In genomic region chr10:102713814-102714620, GRCh38 we compare ENCODE assay signal across 1 cellular context.
TF ChIP-seq lines count a peak whose summit lies in the region.

A gene with protein sequence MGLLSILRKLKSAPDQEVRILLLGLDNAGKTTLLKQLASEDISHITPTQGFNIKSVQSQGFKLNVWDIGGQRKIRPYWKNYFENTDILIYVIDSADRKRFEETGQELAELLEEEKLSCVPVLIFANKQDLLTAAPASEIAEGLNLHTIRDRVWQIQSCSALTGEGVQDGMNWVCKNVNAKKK (minus strand): TSS chr10:102714397. CDS start chr10:102714275, 122 bp downstream.

TF ChIP-seq in K562, 482 proteins besides CTCF, POLR2A, EP300 and RAD21 (continued from another document):
- TF ChIP-seq SPI1 (IDR thresholded peaks at IDR 0.05; ENCODE audit: borderline replicate concordance, low read depth, low read length) (0 out of 2 replicates have a peak, but pooled peaks have one; percentile 0), NFYB (IDR thresholded peaks at IDR 0.05; ENCODE audit: extremely low read depth, insufficient read length) (peak; percentile 26), ESRRB (CRISPR knock-in tag; IDR thresholded peaks at IDR 0.05; ENCODE audit: borderline replicate concordance) (no peak), KDM1A (IDR thresholded peaks at IDR 0.05) (0 out of 4 replicates have a peak, but pooled peaks of 1 of the 2 experiments have one; percentile 31), RFX1 (IDR thresholded peaks at IDR 0.05) (peak; percentile 95), OTX1 (CRISPR knock-in tag; IDR thresholded peaks at IDR 0.05) (0 out of 2 replicates have a peak, but pooled peaks have one; percentile 48), PCBP1 (IDR thresholded peaks at IDR 0.05; ENCODE audit: low read depth, low read length, poor library complexity, severe bottlenecking) (peak; percentile 47), HNRNPK (IDR thresholded peaks at IDR 0.05; ENCODE audit: low read depth, low read length, poor library complexity, severe bottlenecking) (peak; percentile 32), SP1 (CRISPR knock-in tag; IDR thresholded peaks at IDR 0.05) (peak; percentile 55; the same call in 1 of the 2 replicates), L3MBTL2 (IDR thresholded peaks at IDR 0.05) (no peak), ZNF695 (CRISPR knock-in tag; IDR thresholded peaks at IDR 0.05) (no peak), MXI1 (IDR thresholded peaks at IDR 0.05; ENCODE audit: low read depth, low read length) (peak; percentile 76; the same call in 1 of the 2 replicates), POLR2G (IDR thresholded peaks at IDR 0.05; ENCODE audit: low read depth, low read length) (peak; percentile 70), CHD2 (IDR thresholded peaks at IDR 0.05; ENCODE audit: low read depth, low read length) (peak; percentile 71), TBP (optimal IDR thresholded peaks at IDR 0.05; ENCODE audit: low read depth, low read length) (peak; percentile 34), CCNT2 (IDR thresholded peaks at IDR 0.05; ENCODE audit: borderline replicate concordance, extremely low read depth, insufficient read length, low read depth, low read length) (peak; percentile 78), SMARCB1 (IDR thresholded peaks at IDR 0.05; ENCODE audit: insufficient read length, low read depth) (no peak), BHLHE40 (IDR thresholded peaks at IDR 0.05; ENCODE audit: low read length) (0 out of 2 replicates have a peak, but pooled peaks have one; percentile 13), XRCC5 (IDR thresholded peaks at IDR 0.05; ENCODE audit: low read depth, low read length) (0 out of 2 replicates have a peak, but pooled peaks have one; percentile 40), ZBTB7A (IDR thresholded peaks at IDR 0.05; ENCODE audit: borderline replicate concordance, control insufficient read depth, low read depth, low read length) (peak; percentile 18; the same call in 1 of the 2 replicates)
- TF ChIP-seq, protein P1, sequence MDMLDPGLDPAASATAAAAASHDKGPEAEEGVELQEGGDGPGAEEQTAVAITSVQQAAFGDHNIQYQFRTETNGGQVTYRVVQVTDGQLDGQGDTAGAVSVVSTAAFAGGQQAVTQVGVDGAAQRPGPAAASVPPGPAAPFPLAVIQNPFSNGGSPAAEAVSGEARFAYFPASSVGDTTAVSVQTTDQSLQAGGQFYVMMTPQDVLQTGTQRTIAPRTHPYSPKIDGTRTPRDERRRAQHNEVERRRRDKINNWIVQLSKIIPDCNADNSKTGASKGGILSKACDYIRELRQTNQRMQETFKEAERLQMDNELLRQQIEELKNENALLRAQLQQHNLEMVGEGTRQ (CRISPR knock-in tag; IDR thresholded peaks at IDR 0.05): peak; percentile 88
- TF ChIP-seq, protein P2, sequence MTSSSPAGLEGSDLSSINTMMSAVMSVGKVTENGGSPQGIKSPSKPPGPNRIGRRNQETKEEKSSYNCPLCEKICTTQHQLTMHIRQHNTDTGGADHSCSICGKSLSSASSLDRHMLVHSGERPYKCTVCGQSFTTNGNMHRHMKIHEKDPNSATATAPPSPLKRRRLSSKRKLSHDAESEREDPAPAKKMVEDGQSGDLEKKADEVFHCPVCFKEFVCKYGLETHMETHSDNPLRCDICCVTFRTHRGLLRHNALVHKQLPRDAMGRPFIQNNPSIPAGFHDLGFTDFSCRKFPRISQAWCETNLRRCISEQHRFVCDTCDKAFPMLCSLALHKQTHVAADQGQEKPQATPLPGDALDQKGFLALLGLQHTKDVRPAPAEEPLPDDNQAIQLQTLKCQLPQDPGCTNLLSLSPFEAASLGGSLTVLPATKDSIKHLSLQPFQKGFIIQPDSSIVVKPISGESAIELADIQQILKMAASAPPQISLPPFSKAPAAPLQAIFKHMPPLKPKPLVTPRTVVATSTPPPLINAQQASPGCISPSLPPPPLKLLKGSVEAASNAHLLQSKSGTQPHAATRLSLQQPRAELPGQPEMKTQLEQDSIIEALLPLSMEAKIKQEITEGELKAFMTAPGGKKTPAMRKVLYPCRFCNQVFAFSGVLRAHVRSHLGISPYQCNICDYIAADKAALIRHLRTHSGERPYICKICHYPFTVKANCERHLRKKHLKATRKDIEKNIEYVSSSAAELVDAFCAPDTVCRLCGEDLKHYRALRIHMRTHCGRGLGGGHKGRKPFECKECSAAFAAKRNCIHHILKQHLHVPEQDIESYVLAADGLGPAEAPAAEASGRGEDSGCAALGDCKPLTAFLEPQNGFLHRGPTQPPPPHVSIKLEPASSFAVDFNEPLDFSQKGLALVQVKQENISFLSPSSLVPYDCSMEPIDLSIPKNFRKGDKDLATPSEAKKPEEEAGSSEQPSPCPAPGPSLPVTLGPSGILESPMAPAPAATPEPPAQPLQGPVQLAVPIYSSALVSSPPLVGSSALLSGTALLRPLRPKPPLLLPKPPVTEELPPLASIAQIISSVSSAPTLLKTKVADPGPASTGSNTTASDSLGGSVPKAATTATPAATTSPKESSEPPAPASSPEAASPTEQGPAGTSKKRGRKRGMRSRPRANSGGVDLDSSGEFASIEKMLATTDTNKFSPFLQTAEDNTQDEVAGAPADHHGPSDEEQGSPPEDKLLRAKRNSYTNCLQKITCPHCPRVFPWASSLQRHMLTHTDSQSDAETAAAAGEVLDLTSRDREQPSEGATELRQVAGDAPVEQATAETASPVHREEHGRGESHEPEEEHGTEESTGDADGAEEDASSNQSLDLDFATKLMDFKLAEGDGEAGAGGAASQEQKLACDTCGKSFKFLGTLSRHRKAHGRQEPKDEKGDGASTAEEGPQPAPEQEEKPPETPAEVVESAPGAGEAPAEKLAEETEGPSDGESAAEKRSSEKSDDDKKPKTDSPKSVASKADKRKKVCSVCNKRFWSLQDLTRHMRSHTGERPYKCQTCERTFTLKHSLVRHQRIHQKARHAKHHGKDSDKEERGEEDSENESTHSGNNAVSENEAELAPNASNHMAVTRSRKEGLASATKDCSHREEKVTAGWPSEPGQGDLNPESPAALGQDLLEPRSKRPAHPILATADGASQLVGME (CRISPR knock-in tag; IDR thresholded peaks at IDR 0.05): peak; percentile 88; the same call in 1 of the 2 replicates
- TF ChIP-seq, protein P3, sequence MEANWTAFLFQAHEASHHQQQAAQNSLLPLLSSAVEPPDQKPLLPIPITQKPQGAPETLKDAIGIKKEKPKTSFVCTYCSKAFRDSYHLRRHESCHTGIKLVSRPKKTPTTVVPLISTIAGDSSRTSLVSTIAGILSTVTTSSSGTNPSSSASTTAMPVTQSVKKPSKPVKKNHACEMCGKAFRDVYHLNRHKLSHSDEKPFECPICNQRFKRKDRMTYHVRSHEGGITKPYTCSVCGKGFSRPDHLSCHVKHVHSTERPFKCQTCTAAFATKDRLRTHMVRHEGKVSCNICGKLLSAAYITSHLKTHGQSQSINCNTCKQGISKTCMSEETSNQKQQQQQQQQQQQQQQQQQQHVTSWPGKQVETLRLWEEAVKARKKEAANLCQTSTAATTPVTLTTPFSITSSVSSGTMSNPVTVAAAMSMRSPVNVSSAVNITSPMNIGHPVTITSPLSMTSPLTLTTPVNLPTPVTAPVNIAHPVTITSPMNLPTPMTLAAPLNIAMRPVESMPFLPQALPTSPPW (CRISPR knock-in tag; IDR thresholded peaks at IDR 0.05): peak; percentile 71; the same call in 1 of the 2 replicates
